In genomic region chr9:32350682-32351081, GRCh38 we compare ENCODE assay signal across 1 cellular context.
TF ChIP-seq lines count a peak whose summit lies in the region.

No MANE protein-coding gene starts in this region.

TF ChIP-seq in WTC11, 78 proteins besides CTCF, POLR2A, EP300 and RAD21 (continued from another document):
- TF ChIP-seq ZNF532 (CRISPR knock-in tag; IDR thresholded peaks at IDR 0.05; ENCODE audit: borderline replicate concordance) (no peak), ZNF671 (CRISPR knock-in tag; IDR thresholded peaks at IDR 0.05) (no peak), PREB (CRISPR knock-in tag; IDR thresholded peaks at IDR 0.05; ENCODE audit: borderline replicate concordance) (no peak), ZNF396 (CRISPR knock-in tag; IDR thresholded peaks at IDR 0.05; ENCODE audit: borderline replicate concordance) (no peak), FOXP1 (CRISPR knock-in tag; IDR thresholded peaks at IDR 0.05; ENCODE audit: borderline replicate concordance) (no peak), E2F5 (CRISPR knock-in tag; IDR thresholded peaks at IDR 0.05) (no peak), ATF6 (CRISPR knock-in tag; IDR thresholded peaks at IDR 0.05) (no peak)
